In genomic region chr17:44353656-44354331, GRCh38 we compare ENCODE assay signal across 8 cellular contexts. TPM values are rescaled to one million over a fixed set of nuclear protein-coding genes. Genes with fewer than 3 reads are reported as not detected.
DNase-seq lines count a peak whose midpoint lies in the region; ATAC-seq and TF ChIP-seq lines count a peak whose summit lies in the region.

No MANE protein-coding gene starts in this region.

- H3K9me3 ChIP-seq in ES-I3 (ENCODE audit: control insufficient read depth, insufficient read depth, low read length), result no peaks in the 10 kb centered on the region
- no peaks in the 10 kb centered on the region for H3K9me3 ChIP-seq in RWPE2 (ENCODE audit: severe bottlenecking)
- H3K9me3 ChIP-seq in esophagus squamous epithelium, result no peaks in the 10 kb centered on the region
- H3K9me3 ChIP-seq in psoas muscle, result no peaks in the 10 kb centered on the region

- H3K4me3 ChIP-seq in RWPE2 (ENCODE audit: severe bottlenecking) (peak overlapping the region; percentile 53), esophagus squamous epithelium (peak overlapping the region in 3 of 4 donors; percentile 30 to 60 (median 43)), psoas muscle (peak overlapping the region; percentile 41)

- H3K27ac ChIP-seq in RWPE2 (ENCODE audit: poor library complexity, severe bottlenecking), result no peak overlapping the region
- peak overlapping the region in 3 of 4 donors; percentile 21 to 60 (median 58) for H3K27ac ChIP-seq in esophagus squamous epithelium
- H3K27ac ChIP-seq in psoas muscle, result no peak overlapping the region

- DNase-seq in RWPE2 (ENCODE audit: low spot score) (no peak), esophagus squamous epithelium (lab: John Stamatoyannopoulos, UW) (no peak), psoas muscle (no peak), GDM1 (lab: John Stamatoyannopoulos, UW) (no peak), NCI-H2107 (lab: John Stamatoyannopoulos, UW) (no peak)

- intact Hi-C loops in esophagus squamous epithelium (cut with DNase I) (no loop called here), psoas muscle (cut with DNase I) (no loop called here)

- 0 out of 3 replicates have a peak, but pooled peaks have one; percentile 3 for ATAC-seq in RWPE2 (ENCODE audit: low read depth)
- ATAC-seq in psoas muscle, result no peak
- ATAC-seq in HG03039 (IDR thresholded peaks at IDR 0.05; ENCODE audit: unreplicated experiment), result no peak
- ATAC-seq in GM21529 (IDR thresholded peaks at IDR 0.05; ENCODE audit: unreplicated experiment), result no peak

- H3K9ac ChIP-seq in ES-I3 (ENCODE audit: low read depth, low read length), result peak overlapping the region; percentile 68; the same call in 1 of the 2 replicates

- WGBS in esophagus squamous epithelium, 2 donors, result 67% methylated on average over 3 of the region's 101 CpGs; no CpG with 5 or more reads in 1 of the 2 donors
- 36 to 55% (median 47%) methylated on average over 61 to 101 of the region's 101 CpGs for WGBS in psoas muscle, 3 donors

- no peak for TF ChIP-seq POLR2A in esophagus squamous epithelium (IDR thresholded peaks at IDR 0.05)

- H3K27me3 ChIP-seq in RWPE2 (ENCODE audit: insufficient read depth, poor library complexity, severe bottlenecking) (no peaks in the 10 kb centered on the region), esophagus squamous epithelium (no peaks in the 10 kb centered on the region), psoas muscle (ENCODE audit: insufficient read depth in 3 of 3, low read length in 2 of 3) (peaks cover 0 to 1% (median 0%) of the 10 kb centered on the region in 3 donors)

- H3K36me3 ChIP-seq in ES-I3 (ENCODE audit: insufficient read depth, low read length) (no peaks in the 10 kb centered on the region), RWPE2 (ENCODE audit: low read depth) (peaks cover 24% of the 10 kb centered on the region; the same call in 1 of the 2 replicates), esophagus squamous epithelium (peaks cover 32 to 48% (median 35%) of the 10 kb centered on the region in 3 donors), psoas muscle (ENCODE audit: insufficient read depth in 1 of 2, low read depth in 1 of 2) (peaks cover 0 to 41% of the 10 kb centered on the region in 2 donors)

- no peak for TF ChIP-seq CTCF in RWPE2 (IDR thresholded peaks at IDR 0.05; ENCODE audit: poor library complexity, severe bottlenecking)
- TF ChIP-seq CTCF in esophagus squamous epithelium (IDR thresholded peaks at IDR 0.05), result no peak
- no peak for TF ChIP-seq CTCF in psoas muscle (IDR thresholded peaks at IDR 0.05)

- no peaks in the 10 kb centered on the region for H3K4me1 ChIP-seq in ES-I3 (ENCODE audit: insufficient read depth, low read length)
- H3K4me1 ChIP-seq in RWPE2 (ENCODE audit: insufficient read depth, poor library complexity, severe bottlenecking), result peaks cover 2% of the 10 kb centered on the region
- H3K4me1 ChIP-seq in esophagus squamous epithelium, result peaks cover 8 to 28% (median 10%) of the 10 kb centered on the region in 3 donors
- H3K4me1 ChIP-seq in psoas muscle, result no peaks in the 10 kb centered on the region

RNA-seq across cellular contexts. Expression of gene GRN, which starts 8.7 kb away (rescaled TPM):
- total RNA-seq in esophagus squamous epithelium, result 1,000 to 10,000 TPM in 1 of 4 donors, 100 to 1,000 TPM in 3; 428 to 1,204 (median 642) TPM
- total RNA-seq in psoas muscle, result 10 to 100 TPM; 37.2 to 61.0 (median 58.6) TPM
- polyA plus RNA-seq in psoas muscle, result 10 to 100 TPM; 30.8 to 44.4 (median 31.6) TPM

RNA-seq across cellular contexts. Expression of gene FAM171A2, which starts 9.9 kb away (rescaled TPM):
- total RNA-seq in esophagus squamous epithelium, result 10 to 100 TPM in 1 of 4 donors, 1 to 10 TPM in 2, under 1 TPM in 1; 0.35 to 17.4 (median 3.2) TPM
- under 1 TPM; 0.11 to 0.22 (median 0.20) TPM for total RNA-seq in psoas muscle
- polyA plus RNA-seq in psoas muscle, result under 1 TPM; 0.06 to 0.23 (median 0.08) TPM

RNA-seq across cellular contexts. Expression of gene SLC25A39, which starts 29.2 kb away (rescaled TPM):
- total RNA-seq in esophagus squamous epithelium (100 to 1,000 TPM in 2 of 4 donors, 10 to 100 TPM in 2; 93.2 to 148 (median 107) TPM), psoas muscle (10 to 100 TPM; 36.4 to 57.8 (median 41.0) TPM)
- 10 to 100 TPM; 37.1 to 79.3 (median 42.4) TPM for polyA plus RNA-seq in psoas muscle

RNA-seq across cellular contexts. Expression of gene ITGA2B, which starts 35.7 kb away (rescaled TPM):
- total RNA-seq in esophagus squamous epithelium (under 1 TPM in 3 of 4 donors, not detected in 1; 0.26 to 0.76 (median 0.70) TPM), psoas muscle (under 1 TPM; 0.08 to 0.97 (median 0.23) TPM)
- polyA plus RNA-seq in psoas muscle, result under 1 TPM; 0.13 to 0.69 (median 0.16) TPM

RNA-seq across cellular contexts. Expression of gene RUNDC3A, which starts 45.4 kb away (rescaled TPM):
- total RNA-seq in esophagus squamous epithelium (1 to 10 TPM in 2 of 4 donors, under 1 TPM in 2; 0.23 to 1.1 (median 0.81) TPM), psoas muscle (under 1 TPM in 1 of 4 donors, not detected in 3; 0.39 TPM)
- under 1 TPM; 0.09 to 0.21 (median 0.11) TPM for polyA plus RNA-seq in psoas muscle

Comparison
In these comparisons a context has a peak if more than half of its experiments do, and no peak if none do; other contexts are left out.
1. H3K27ac ChIP-seq: peak in esophagus squamous epithelium (3 of 4); none in RWPE2 (single experiment) and psoas muscle (single experiment).
2. RNA of gene GRN, which starts 8.7 kb away (total RNA-seq): 428 to 1,204 TPM in esophagus squamous epithelium; 37.2 to 61.0 TPM in psoas muscle; every median in the first group is over 4 times any median in the second.
3. Peak in every context shown above with its lines, with median percentiles within 50 percentile points of each other: H3K4me3 ChIP-seq.